ENCODE assay signal across 21 cellular contexts in the genomic region with DNA sequence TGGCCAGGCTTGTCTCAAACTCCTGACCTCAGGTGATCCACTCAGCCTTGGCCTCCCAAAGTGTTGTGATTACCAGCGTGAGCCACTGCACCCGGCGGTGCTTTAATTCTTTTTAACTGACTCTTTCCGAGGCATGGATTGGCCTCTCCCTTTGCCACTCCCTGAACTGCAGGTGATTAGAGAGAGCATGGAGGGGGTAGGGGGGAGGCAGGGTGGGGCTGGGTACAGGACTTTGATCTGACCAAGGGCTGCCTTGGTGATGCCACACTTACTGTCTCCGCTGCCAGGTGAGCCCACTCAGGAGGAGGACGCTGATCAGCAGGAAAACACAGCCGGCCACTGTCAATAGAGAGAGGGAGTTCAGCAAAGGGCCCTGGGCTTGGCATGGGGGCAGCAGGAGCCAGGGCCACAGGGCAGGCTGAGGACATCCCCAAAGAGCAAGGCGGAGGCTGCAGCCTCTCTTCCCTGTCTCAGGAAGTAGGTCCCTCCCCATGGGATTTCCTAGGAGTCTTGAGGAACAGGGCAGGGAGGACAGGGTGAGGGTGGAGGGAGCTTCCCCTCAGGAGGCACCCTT. TPM values are rescaled to one million over a fixed set of nuclear protein-coding genes. Genes with fewer than 3 reads are reported as not detected.
DNase-seq lines count a peak whose midpoint lies in the region; ATAC-seq lines count a peak whose summit lies in the region.
"Had no signal": no experiment of that assay in that cellular context is flagged by ENCODE, and none has a peak within 500 bp of the region (broad histone marks: within the 10 kb centered on the region; RNA-seq: fewer than 3 reads in every experiment).

No MANE protein-coding gene starts in this region.

- H3K4me1 ChIP-seq in urinary bladder (ENCODE audit: insufficient read depth): no peaks in the 10 kb centered on the region

- peak overlapping the region; percentile 37 to 94 for H3K27ac Mint-ChIP-seq in effector memory CD8-positive, alpha-beta T cell
- H3K27ac Mint-ChIP-seq: activated B cell treated with CpG ODN at 0.5 μM for 24 hours had no signal

- ATAC-seq in Right ventricle myocardium inferior (peak; percentile 9), Right ventricle myocardium superior (ENCODE audit: poor library complexity) (no peak), HG03469 (IDR thresholded peaks at IDR 0.05; ENCODE audit: unreplicated experiment) (no peak)
- ATAC-seq in effector memory CD8-positive, alpha-beta T cell (replicated peaks): no peak

- no peak overlapping the region for H3K4me3 ChIP-seq in urinary bladder (ENCODE audit: low read depth, low read length)

- peaks cover 9 to 11% of the 10 kb centered on the region in 2 donors for H3K4me1 Mint-ChIP-seq in effector memory CD8-positive, alpha-beta T cell (ENCODE audit: low read depth in 2 of 2)

- H3K9me3 Mint-ChIP-seq in effector memory CD8-positive, alpha-beta T cell: no peaks in the 10 kb centered on the region
- H3K9me3 Mint-ChIP-seq: activated B cell treated with CpG ODN at 0.5 μM for 24 hours had no signal

- no peaks in the 10 kb centered on the region for H3K27me3 Mint-ChIP-seq in effector memory CD8-positive, alpha-beta T cell
- H3K27me3 Mint-ChIP-seq: activated B cell treated with CpG ODN at 0.5 μM for 24 hours had no signal

- H3K36me3 Mint-ChIP-seq in effector memory CD8-positive, alpha-beta T cell (ENCODE audit: insufficient read depth): peaks cover 2% of the 10 kb centered on the region

- DNase-seq in Right ventricle myocardium inferior (ENCODE audit: missing footprints): no peak
- no peak for DNase-seq in Right ventricle myocardium superior
- no peak for DNase-seq in effector memory CD8-positive, alpha-beta T cell
- DNase-seq in mesenteric fat pad (ENCODE audit: low spot score): peak; percentile 55
- no peak for DNase-seq in DMS153 treated with DMSO at 0.1 percent for 48 hours (lab: John Stamatoyannopoulos, UW; ENCODE audit: unreplicated experiment)
- DNase-seq in central memory CD4-positive, alpha-beta T cell: no peak
- DNase-seq: activated B cell treated with CpG ODN at 0.5 μM for 24 hours; head of caudate nucleus; islet precursor cell; Kasumi-1; NCI-H1092; NCI-H2081 treated with DMSO at 0.1 percent for 48 hours; occipital lobe; SHP77; stimulated activated naive CD4-positive, alpha-beta T cell treated with Interleukin-2 at 50 U/mL for 16 hours; T-helper 1 cell had no signal

- peak overlapping the region; percentile 43 for H3K27ac ChIP-seq in urinary bladder (ENCODE audit: low read depth)

- intact Hi-C loops in Right ventricle myocardium inferior (cut with DNase I): loop anchor here (5.0 kb wide), 1 partner anchor 54 kb away; no protein-coding TSS in a partner anchor
- intact Hi-C loops in Right ventricle myocardium superior (cut with DNase I): loop anchor here (5.0 kb wide), 1 partner anchor 384 kb away; no protein-coding TSS in a partner anchor

- 87% methylated on average over 8 of the region's 8 CpGs for WGBS in urinary bladder

- no peak overlapping the region for H3K4me3 Mint-ChIP-seq in effector memory CD8-positive, alpha-beta T cell
- H3K4me3 Mint-ChIP-seq: activated B cell treated with CpG ODN at 0.5 μM for 24 hours had no signal

- no peaks in the 10 kb centered on the region for H3K36me3 ChIP-seq in urinary bladder (ENCODE audit: insufficient read depth)

RNA-seq across cellular contexts. Expression of a gene that starts 40.5 kb away (rescaled TPM):
- total RNA-seq in Right ventricle myocardium inferior: 11.6 TPM
- 8.2 TPM for total RNA-seq in Right ventricle myocardium superior
- total RNA-seq in mesenteric fat pad: 24.6 TPM
- total RNA-seq in urinary bladder: 3.5 TPM
- polyA plus RNA-seq in urinary bladder: 50.2 TPM
- total RNA-seq: occipital lobe had no signal

RNA-seq across cellular contexts. Expression of a gene that starts 44.3 kb away (rescaled TPM):
- total RNA-seq in Right ventricle myocardium inferior (3.8 TPM), Right ventricle myocardium superior (2.3 TPM), mesenteric fat pad (2.4 TPM), urinary bladder (0.37 TPM)
- 0.87 TPM for polyA plus RNA-seq in urinary bladder
- total RNA-seq: bronchial epithelial cell, HT-29, NCI-H460, occipital lobe had no signal
